ENCODE assay signal across 8 cellular contexts in genomic region chr18:35345460-35345921, GRCh38. TPM values are rescaled to one million over a fixed set of nuclear protein-coding genes. Genes with fewer than 3 reads are reported as not detected.
DNase-seq lines count a peak whose midpoint lies in the region; ATAC-seq and TF ChIP-seq lines count a peak whose summit lies in the region.

No MANE protein-coding gene starts in this region.

- no peak for ATAC-seq in activated CD8-positive, alpha-beta memory T cell treated with anti-CD3 and anti-CD28 coated beads, Interleukin-2, amount 10 ng/mL, durations not matched to agents 7 days and 5 days
- ATAC-seq in natural killer cell (no peak), HG03159 (IDR thresholded peaks at IDR 0.05; ENCODE audit: unreplicated experiment) (no peak)

- peak overlapping the region; percentile 92 for H3K4me3 Mint-ChIP-seq in activated CD8-positive, alpha-beta memory T cell treated with anti-CD3 and anti-CD28 coated beads, Interleukin-2, amount 10 ng/mL, durations not matched to agents 7 days and 5 days
- peak overlapping the region; percentile 99 for H3K4me3 Mint-ChIP-seq in natural killer cell

- peak overlapping the region; percentile 10 to 46 for H3K27ac ChIP-seq in coronary artery

- H3K36me3 Mint-ChIP-seq in activated CD8-positive, alpha-beta memory T cell treated with anti-CD3 and anti-CD28 coated beads, Interleukin-2, amount 10 ng/mL, durations not matched to agents 7 days and 5 days: peaks cover 19% of the 10 kb centered on the region
- H3K36me3 Mint-ChIP-seq in natural killer cell: no peaks in the 10 kb centered on the region

- TF ChIP-seq CTCF in coronary artery (IDR thresholded peaks at IDR 0.05) (no peak), natural killer cell (IDR thresholded peaks at IDR 0.05) (no peak)

- H3K27ac Mint-ChIP-seq in activated CD8-positive, alpha-beta memory T cell treated with anti-CD3 and anti-CD28 coated beads, Interleukin-2, amount 10 ng/mL, durations not matched to agents 7 days and 5 days: no peak overlapping the region
- peak overlapping the region; percentile 98 to 100 for H3K27ac Mint-ChIP-seq in natural killer cell

- H3K4me3 ChIP-seq in coronary artery: no peak overlapping the region

- H3K4me1 Mint-ChIP-seq in activated CD8-positive, alpha-beta memory T cell treated with anti-CD3 and anti-CD28 coated beads, Interleukin-2, amount 10 ng/mL, durations not matched to agents 7 days and 5 days: peaks cover 27% of the 10 kb centered on the region
- peaks cover 32 to 34% of the 10 kb centered on the region in 2 donors for H3K4me1 Mint-ChIP-seq in natural killer cell

- H3K9me3 Mint-ChIP-seq in activated CD8-positive, alpha-beta memory T cell treated with anti-CD3 and anti-CD28 coated beads, Interleukin-2, amount 10 ng/mL, durations not matched to agents 7 days and 5 days (ENCODE audit: low read depth): no peaks in the 10 kb centered on the region
- no peaks in the 10 kb centered on the region for H3K9me3 Mint-ChIP-seq in natural killer cell

- no peak for DNase-seq in activated CD8-positive, alpha-beta memory T cell treated with anti-CD3 and anti-CD28 coated beads, Interleukin-2, amount 10 ng/mL, durations not matched to agents 7 days and 5 days
- DNase-seq in activated CD8-positive, alpha-beta memory T cell treated with anti-CD3 and anti-CD28 coated beads for 24 hours: no peak
- DNase-seq in NCI-H2227 treated with DMSO at 0.1 percent for 48 hours (lab: John Stamatoyannopoulos, UW) (peak; percentile 28), coronary artery (ENCODE audit: low spot score) (no peak), natural killer cell (no peak), RKO (ENCODE audit: low spot score) (no peak)
- no peak for DNase-seq in effector CD8-positive, alpha-beta T cell (lab: John Stamatoyannopoulos, UW)

- CTCF ChIA-PET in activated CD8-positive, alpha-beta memory T cell treated with anti-CD3 and anti-CD28 coated beads, Interleukin-2, amount 10 ng/mL, durations not matched to agents 7 days and 5 days (lab: Charles Lee): interaction anchor here (1.1 to 2.5 kb wide), 7 partner anchors 8 to 115 kb away, joined by 3 to 10 read pairs (median 3); partner anchors contain the start of gene ZSCAN30

- H3K27me3 Mint-ChIP-seq in activated CD8-positive, alpha-beta memory T cell treated with anti-CD3 and anti-CD28 coated beads, Interleukin-2, amount 10 ng/mL, durations not matched to agents 7 days and 5 days: peaks cover 3% of the 10 kb centered on the region
- H3K27me3 Mint-ChIP-seq in natural killer cell (ENCODE audit: low read depth in 2 of 2): peaks cover 0 to 3% of the 10 kb centered on the region in 2 donors

- intact Hi-C loops in natural killer cell (cut with micrococcal nuclease): loop anchor here (2.0 to 10.0 kb wide), 2 partner anchors 31 to 191 kb away; partner anchors contain the start of gene ZNF396

RNA-seq across cellular contexts. Expression of gene ZNF24, which starts 1.3 kb away (rescaled TPM):
- 10 to 100 TPM; 44.2 to 51.7 TPM for total RNA-seq in activated CD8-positive, alpha-beta memory T cell treated with anti-CD3 and anti-CD28 coated beads, Interleukin-2, amount 10 ng/mL, durations not matched to agents 7 days and 5 days
- total RNA-seq in natural killer cell: 10 to 100 TPM; 50.4 to 63.9 (median 58.2) TPM

RNA-seq across cellular contexts. Expression of gene ZNF396, which starts 31.6 kb away (rescaled TPM):
- total RNA-seq in activated CD8-positive, alpha-beta memory T cell treated with anti-CD3 and anti-CD28 coated beads, Interleukin-2, amount 10 ng/mL, durations not matched to agents 7 days and 5 days: 1 to 10 TPM in 1 of 2 experiments, under 1 TPM in 1; 0.70 to 1.1 TPM
- 1 to 10 TPM; 1.2 to 1.7 (median 1.2) TPM for total RNA-seq in natural killer cell

RNA-seq across cellular contexts. Expression of gene ZSCAN30, which starts 55.5 kb away (rescaled TPM):
- 10 to 100 TPM; 12.9 to 18.1 TPM for total RNA-seq in activated CD8-positive, alpha-beta memory T cell treated with anti-CD3 and anti-CD28 coated beads, Interleukin-2, amount 10 ng/mL, durations not matched to agents 7 days and 5 days
- total RNA-seq in natural killer cell: 10 to 100 TPM; 15.4 to 21.0 (median 16.4) TPM
